10 cellular contexts compared by ENCODE assay signal in genomic region chr2:176999331-176999730, GRCh38.
A peak's percentile ranks its signal among the peaks of the same experiment; 100 is the strongest.
DNase-seq lines count a peak whose midpoint lies in the region; ATAC-seq and TF ChIP-seq lines count a peak whose summit lies in the region.
"Had no signal": no experiment of that assay in that cellular context is flagged by ENCODE, and none has a peak within 500 bp of the region (broad histone marks: within the 10 kb centered on the region; RNA-seq: fewer than 3 reads in every experiment).

No MANE protein-coding gene starts in this region.

- POLR2A ChIA-PET in T-cell (lab: Charles Lee): no interaction called here

- no peaks in the 10 kb centered on the region for H3K36me3 Mint-ChIP-seq in T-cell
- H3K36me3 Mint-ChIP-seq: WTC11 had no signal

- H3K27ac Mint-ChIP-seq in T-cell: no peak overlapping the region

- no peaks in the 10 kb centered on the region for H3K9me3 Mint-ChIP-seq in T-cell
- H3K9me3 Mint-ChIP-seq: WTC11 had no signal

- no peak overlapping the region for H3K4me3 Mint-ChIP-seq in T-cell
- H3K4me3 Mint-ChIP-seq: WTC11 had no signal

- ATAC-seq in GM21619 (IDR thresholded peaks at IDR 0.05; ENCODE audit: unreplicated experiment) (peak; percentile 67), HG03558 (IDR thresholded peaks at IDR 0.05; ENCODE audit: extremely low read depth, unreplicated experiment) (peak; percentile 47), T-cell (replicated peaks in 1 of 4) (no peak)
- ATAC-seq: WTC11 had no signal

- H3K4me1 Mint-ChIP-seq in T-cell: peaks cover 0 to 14% (median 6%) of the 10 kb centered on the region in 3 donors

- DNase-seq in GM10266 (ENCODE audit: extremely low spot score): peak; percentile 21
- peak; percentile 63 for DNase-seq in fibroblast of peridontal ligament (ENCODE audit: extremely low read depth)
- DNase-seq in T-cell: no peak
- no peak for DNase-seq in NCI-H524 treated with DMSO at 0.1 percent for 48 hours (lab: John Stamatoyannopoulos, UW)
- DNase-seq in NCI-H1930 (lab: John Stamatoyannopoulos, UW): no peak
- DNase-seq in NCI-H774 (lab: John Stamatoyannopoulos, UW): no peak
- DNase-seq: NCI-H2029 had no signal

- H3K27me3 Mint-ChIP-seq in T-cell: peaks cover 2 to 3% of the 10 kb centered on the region in 2 donors

- no peak for TF ChIP-seq CTCF in GM10266 (IDR thresholded peaks at IDR 0.05; ENCODE audit: control insufficient read depth, insufficient read depth, low read depth, missing control alignments)

- CTCF ChIA-PET in T-cell (lab: Charles Lee): no interaction called here

Comparison
In these comparisons a context has a peak if more than half of its experiments do, and no peak if none do; other contexts are left out.
1. DNase-seq: peak in GM10266 (single experiment) and fibroblast of peridontal ligament (single experiment); none in T-cell (0 of 34), NCI-H524 treated with DMSO at 0.1 percent for 48 hours (single experiment), NCI-H1930 (0 of 2) and NCI-H774 (single experiment).
2. ATAC-seq: peak in GM21619 (single experiment) and HG03558 (single experiment); none in T-cell (0 of 4).